Comparison of ENCODE assay signal across 10 cellular contexts in genomic region chr10:120514035-120514620, GRCh38. TPM values are rescaled to one million over a fixed set of nuclear protein-coding genes. Genes with fewer than 3 reads are reported as not detected.
DNase-seq lines count a peak whose midpoint lies in the region; ATAC-seq and TF ChIP-seq lines count a peak whose summit lies in the region.
"Had no signal": no experiment of that assay in that cellular context is flagged by ENCODE, and none has a peak within 500 bp of the region (broad histone marks: within the 10 kb centered on the region; RNA-seq: fewer than 3 reads in every experiment).

No MANE protein-coding gene starts in this region.

- intact Hi-C loops in right lobe of liver (cut with DNase I), result no loop called here

- H3K9ac ChIP-seq in adipocyte (ENCODE audit: low read length), result no peak overlapping the region

- no peaks in the 10 kb centered on the region for H3K27me3 ChIP-seq in adipocyte (replicated peaks; ENCODE audit: control insufficient read depth, insufficient read depth, low read length)
- no peaks in the 10 kb centered on the region for H3K27me3 ChIP-seq in right lobe of liver

- DNase-seq in ELR (ENCODE audit: low read depth) (peak; percentile 45), LNCaP clone FGC (ENCODE audit: low read depth) (peak; percentile 33), adipocyte (ENCODE audit: low read depth) (peak; percentile 42), right lobe of liver (peak in 1 of 3 donors; percentile 28), inferior parietal cortex (ENCODE audit: extremely low spot score) (no peak)
- DNase-seq: head of caudate nucleus had no signal

- ATAC-seq in right lobe of liver (peak in 3 of 4 donors; percentile 39 to 59 (median 47)), HG03378 (IDR thresholded peaks at IDR 0.05; ENCODE audit: unreplicated experiment) (no peak), GM18519 (IDR thresholded peaks at IDR 0.05; ENCODE audit: low FRiP score, unreplicated experiment) (no peak), GM21576 (IDR thresholded peaks at IDR 0.05; ENCODE audit: unreplicated experiment) (no peak)

- H3K4me3 ChIP-seq in LNCaP clone FGC (ENCODE audit: low read depth, low read length) (no peak overlapping the region), adipocyte (ENCODE audit: low read length) (no peak overlapping the region), right lobe of liver (no peak overlapping the region)

- WGBS in right lobe of liver (ENCODE audit: insufficient coverage, low coverage, low lambda C conversion rate, missing lambda C conversion rate), result 28% methylated on average over 11 of the region's 11 CpGs

- H3K4me1 ChIP-seq in adipocyte (ENCODE audit: control insufficient read depth, insufficient read depth, low read length), result no peaks in the 10 kb centered on the region
- no peaks in the 10 kb centered on the region for H3K4me1 ChIP-seq in right lobe of liver

- no peaks in the 10 kb centered on the region for H3K9me3 ChIP-seq in adipocyte (ENCODE audit: control insufficient read depth, low read length)
- no peaks in the 10 kb centered on the region for H3K9me3 ChIP-seq in right lobe of liver

- TF ChIP-seq CTCF in LNCaP clone FGC (IDR thresholded peaks at IDR 0.05; ENCODE audit: control insufficient read depth, extremely low read depth, insufficient read depth) (no peak), right lobe of liver (IDR thresholded peaks at IDR 0.05) (no peak)

- H3K36me3 ChIP-seq in adipocyte (ENCODE audit: control insufficient read depth, insufficient read depth, low read length, severe bottlenecking), result no peaks in the 10 kb centered on the region
- no peaks in the 10 kb centered on the region for H3K36me3 ChIP-seq in right lobe of liver

- no peak for TF ChIP-seq POLR2A in right lobe of liver (IDR thresholded peaks at IDR 0.05)

- no peak overlapping the region for H3K27ac ChIP-seq in right lobe of liver

RNA-seq across cellular contexts. Expression of gene PLPP4, which starts 57.1 kb away (rescaled TPM):
- total RNA-seq in right lobe of liver, result under 1 TPM in 5 of 6 experiments, not detected in 1; 0.35 to 0.81 (median 0.37) TPM
- total RNA-seq: activated CD8-positive, alpha-beta memory T cell treated with anti-CD3 and anti-CD28 coated beads for 36 hours had no signal

Comparison
In these comparisons a context has a peak if more than half of its experiments do, and no peak if none do; other contexts are left out.
1. ATAC-seq: peak in right lobe of liver (3 of 4); none in HG03378 (single experiment), GM18519 (single experiment) and GM21576 (single experiment).